ENCODE assay signal across 10 cellular contexts in genomic region chrX:13123857-13124345, GRCh38.
A peak's percentile ranks its signal among the peaks of the same experiment; 100 is the strongest.
DNase-seq lines count a peak whose midpoint lies in the region; ATAC-seq, FAIRE-seq and TF ChIP-seq lines count a peak whose summit lies in the region.
"Had no signal": no experiment of that assay in that cellular context is flagged by ENCODE, and none has a peak within 500 bp of the region (broad histone marks: within the 10 kb centered on the region; RNA-seq: fewer than 3 reads in every experiment).

No MANE protein-coding gene starts in this region.

- peak; percentile 85 for FAIRE-seq in GM18507 (lab: Jason Lieb, UNC)

- ATAC-seq in PC-3 (peak; percentile 83), WTC11 (no peak), HG03280 (IDR thresholded peaks at IDR 0.05; ENCODE audit: unreplicated experiment) (no peak)
- ATAC-seq in effector memory CD8-positive, alpha-beta T cell (replicated peaks): peak; percentile 59

- H3K36me3 Mint-ChIP-seq in effector memory CD8-positive, alpha-beta T cell (ENCODE audit: insufficient read depth): no peaks in the 10 kb centered on the region
- peaks cover 3% of the 10 kb centered on the region; the same call in 1 of the 2 replicates for H3K36me3 Mint-ChIP-seq in WTC11
- H3K36me3 Mint-ChIP-seq: brain had no signal

- no peaks in the 10 kb centered on the region for H3F3A ChIP-seq in PC-3 (ENCODE audit: low read length, unreplicated experiment)

- no peaks in the 10 kb centered on the region for H4K20me1 ChIP-seq in PC-3 (ENCODE audit: low read length)

- H3K27me3 Mint-ChIP-seq in effector memory CD8-positive, alpha-beta T cell: no peaks in the 10 kb centered on the region
- H3K27me3 Mint-ChIP-seq in WTC11 (ENCODE audit: low read depth): no peaks in the 10 kb centered on the region; the same call in 1 of the 2 replicates

- no peaks in the 10 kb centered on the region for H3K36me3 ChIP-seq in PC-3 (ENCODE audit: low read depth, low read length)
- no peaks in the 10 kb centered on the region for H3K36me3 ChIP-seq in skeletal muscle satellite cell (ENCODE audit: insufficient read depth, low read length)

- H3K4me3 Mint-ChIP-seq in effector memory CD8-positive, alpha-beta T cell: peak overlapping the region; percentile 37 to 41
- H3K4me3 Mint-ChIP-seq in WTC11: no peak overlapping the region

- CTCF ChIA-PET in PC-3 (lab: Charles Lee): interaction anchor here (0.6 to 0.7 kb wide), 2 partner anchors 24 to 177 kb away, joined by 3 read pairs; no protein-coding TSS in a partner anchor
- CTCF ChIA-PET in WTC11 (lab: Charles Lee): no interaction called here

- H2AFZ ChIP-seq in PC-3 (ENCODE audit: low read length): peak overlapping the region; percentile 19; the same call in 1 of the 2 replicates

- peaks cover 10 to 11% of the 10 kb centered on the region in 2 donors for H3K4me1 Mint-ChIP-seq in effector memory CD8-positive, alpha-beta T cell (ENCODE audit: low read depth in 2 of 2)
- peaks cover 28% of the 10 kb centered on the region for H3K4me1 Mint-ChIP-seq in WTC11

- no peaks in the 10 kb centered on the region for H3K9me3 Mint-ChIP-seq in effector memory CD8-positive, alpha-beta T cell
- H3K9me3 Mint-ChIP-seq in WTC11: no peaks in the 10 kb centered on the region

- H3K9me3 ChIP-seq in PC-3 (ENCODE audit: low read length) (no peaks in the 10 kb centered on the region), skeletal muscle satellite cell (replicated peaks; ENCODE audit: low read length) (no peaks in the 10 kb centered on the region)

- peak overlapping the region; percentile 64 for H3K4me2 ChIP-seq in PC-3 (ENCODE audit: low read length)
- peak overlapping the region; percentile 24 for H3K4me2 ChIP-seq in skeletal muscle satellite cell (ENCODE audit: low read length)

- H3K9ac ChIP-seq in PC-3 (ENCODE audit: low read length): peak overlapping the region; percentile 57
- H3K9ac ChIP-seq in skeletal muscle satellite cell (ENCODE audit: low read depth, low read length): peak overlapping the region; percentile 20

- intact Hi-C loops in PC-3 (cut with micrococcal nuclease): loop anchor here (1.0 to 5.0 kb wide), 6 partner anchors 37 to 363 kb away; no protein-coding TSS in a partner anchor

- peak overlapping the region; percentile 92 for H3K27ac ChIP-seq in PC-3 (ENCODE audit: low read length)
- H3K27ac ChIP-seq: HL-60 had no signal

- BruUV-seq in PC-3 (replicated peaks; lab: Mats Ljungman, UMichigan): no TSS peak

- peaks cover 54% of the 10 kb centered on the region for H3K4me1 ChIP-seq in PC-3 (ENCODE audit: insufficient read depth, low read length)
- H3K4me1 ChIP-seq in skeletal muscle satellite cell (ENCODE audit: control insufficient read depth, insufficient read depth, low read length): peaks cover 41% of the 10 kb centered on the region

- DNase-seq in GM18507 (ENCODE audit: extremely low spot score, insufficient read length, low read depth): no peak
- DNase-seq in PC-3: peak; percentile 68
- DNase-seq in effector memory CD8-positive, alpha-beta T cell: no peak
- no peak for DNase-seq in WTC11 (ENCODE audit: low spot score)
- DNase-seq in G401 (ENCODE audit: low spot score): no peak
- DNase-seq: NCI-H510A treated with DMSO at 0.1 percent for 48 hours had no signal

- H3K79me2 ChIP-seq in PC-3 (ENCODE audit: low read length): no peaks in the 10 kb centered on the region

- TF ChIP-seq CTCF in PC-3 (conservative IDR thresholded peaks at IDR 0.05; ENCODE audit: low read depth, low read length): no peak
- TF ChIP-seq CTCF in WTC11 (IDR thresholded peaks at IDR 0.05): no peak

- no peaks in the 10 kb centered on the region for H3K27me3 ChIP-seq in PC-3 (ENCODE audit: low read length)
- H3K27me3 ChIP-seq in skeletal muscle satellite cell (ENCODE audit: control insufficient read depth, insufficient read depth, low read length): no peaks in the 10 kb centered on the region

- in situ Hi-C loops in G401 (cut with HindIII; ENCODE audit: low sequenced_read_pairs): no loop called here

- H3K9me2 ChIP-seq in PC-3 (replicated peaks; ENCODE audit: low read length): no peaks in the 10 kb centered on the region

- H3K4me3 ChIP-seq in PC-3 (ENCODE audit: low read length) (peak overlapping the region; percentile 14; the same call in 1 of the 2 replicates), skeletal muscle satellite cell (ENCODE audit: low read length) (no peak overlapping the region)

- peak overlapping the region; percentile 89 to 93 for H3K27ac Mint-ChIP-seq in effector memory CD8-positive, alpha-beta T cell
- H3K27ac Mint-ChIP-seq in WTC11: no peak overlapping the region

- POLR2A ChIA-PET in PC-3 (lab: Charles Lee; ENCODE audit: unreplicated experiment): interaction anchor here (1.0 kb wide), 1 partner anchor 149 kb away, joined by 3 read pairs; the partner anchor contains the start of gene TMSB4X
- POLR2A ChIA-PET in WTC11 (lab: Charles Lee): no interaction called here

TF ChIP-seq in WTC11, 78 proteins besides CTCF, POLR2A, EP300 and RAD21 (continues in another document):
- TF ChIP-seq AFF4 (CRISPR knock-in tag; IDR thresholded peaks at IDR 0.05; ENCODE audit: borderline replicate concordance) (no peak), ZNF512 (CRISPR knock-in tag; IDR thresholded peaks at IDR 0.05; ENCODE audit: borderline replicate concordance) (no peak), STAT6 (CRISPR knock-in tag; conservative IDR thresholded peaks at IDR 0.05; ENCODE audit: low read depth) (no peak), ZNF138 (CRISPR knock-in tag; conservative IDR thresholded peaks at IDR 0.05) (no peak), ZNF219 (CRISPR knock-in tag; IDR thresholded peaks at IDR 0.05; ENCODE audit: borderline replicate concordance) (no peak)

Comparison
In these comparisons a context has a peak if more than half of its experiments do, and no peak if none do; other contexts are left out.
1. ATAC-seq: peak in PC-3 (single experiment) and effector memory CD8-positive, alpha-beta T cell (single experiment); none in WTC11 (single experiment) and HG03280 (single experiment).